Comparison of ENCODE assay signal across 8 cellular contexts in genomic region chr11:17077520-17078401, GRCh38. TPM values are rescaled to one million over a fixed set of nuclear protein-coding genes. Genes with fewer than 3 reads are reported as not detected.
DNase-seq lines count a peak whose midpoint lies in the region; ATAC-seq and TF ChIP-seq lines count a peak whose summit lies in the region.

Gene RPS13, minus strand, starts transcription at chr11:17077667. Its CDS starts 26 bp downstream, at chr11:17077641.

- H3K27ac Mint-ChIP-seq in activated T-cell treated with anti-CD3 and anti-CD28 coated beads, Interleukin-2, amount 50 U/mL, for 24 hours, result peak within 1 kb of the TSS; percentile 98

- H3K4me3 Mint-ChIP-seq in activated T-cell treated with anti-CD3 and anti-CD28 coated beads, Interleukin-2, amount 50 U/mL, for 24 hours, result peak within 1 kb of the TSS; percentile 90

- H3K4me1 Mint-ChIP-seq in activated T-cell treated with anti-CD3 and anti-CD28 coated beads, Interleukin-2, amount 50 U/mL, for 24 hours (ENCODE audit: low read depth), result peaks cover 38% of the 10 kb centered on the region

- H3K27me3 Mint-ChIP-seq in activated T-cell treated with anti-CD3 and anti-CD28 coated beads, Interleukin-2, amount 50 U/mL, for 24 hours, result no peaks in the 10 kb centered on the region

- H3K4me1 ChIP-seq in esophagus (ENCODE audit: control insufficient read depth in 2 of 2, insufficient read depth in 2 of 2, low read length in 1 of 2), result peaks cover 2 to 5% of the 10 kb centered on the region in 2 donors
- peaks cover 14% of the 10 kb centered on the region for H3K4me1 ChIP-seq in mucosa of stomach (ENCODE audit: control insufficient read depth, insufficient read depth, low read length)

- in situ Hi-C loops in KBM-7 (cut with MboI; ENCODE audit: low pct_unique_long_range_greater_than_20kb, low sequenced_read_pairs), result no loop called here

- H3K27me3 ChIP-seq in esophagus (ENCODE audit: control insufficient read depth in 1 of 2, insufficient read depth in 2 of 2, low read length in 2 of 2), result no peaks in the 10 kb centered on the region
- no peaks in the 10 kb centered on the region for H3K27me3 ChIP-seq in mucosa of stomach (ENCODE audit: control insufficient read depth, insufficient read depth, low read length)

- H3K4me3 ChIP-seq in esophagus (ENCODE audit: low read depth in 1 of 2, low read length in 2 of 2) (peak within 1 kb of the TSS; percentile 76 to 93), mucosa of stomach (ENCODE audit: low read length) (peak within 1 kb of the TSS; percentile 44)

- H3K27ac ChIP-seq in esophagus (ENCODE audit: low read depth in 2 of 2, low read length in 1 of 2), result peak within 1 kb of the TSS; percentile 84 to 89

- peak within 1 kb of the TSS; percentile 92 for H3K9ac ChIP-seq in mucosa of stomach (ENCODE audit: low read length)

- 0 to 1% methylated on average over 55 of the region's 55 CpGs for WGBS in esophagus, 2 donors

- H3K36me3 ChIP-seq in esophagus (ENCODE audit: control insufficient read depth in 2 of 2, insufficient read depth in 2 of 2, low read length in 1 of 2), result peaks cover 0 to 4% of the 10 kb centered on the region in 2 donors
- H3K36me3 ChIP-seq in mucosa of stomach (ENCODE audit: control insufficient read depth, insufficient read depth, low read length), result no peaks in the 10 kb centered on the region

- H3K9me3 Mint-ChIP-seq in activated T-cell treated with anti-CD3 and anti-CD28 coated beads, Interleukin-2, amount 50 U/mL, for 24 hours, result no peaks in the 10 kb centered on the region

- H3K9me3 ChIP-seq in esophagus (ENCODE audit: control insufficient read depth in 2 of 2, insufficient read depth in 1 of 2, low read depth in 1 of 2, low read length in 1 of 2), result no peaks in the 10 kb centered on the region
- no peaks in the 10 kb centered on the region for H3K9me3 ChIP-seq in mucosa of stomach (ENCODE audit: control insufficient read depth, low read length)

- peaks cover 66% of the 10 kb centered on the region for H3K36me3 Mint-ChIP-seq in activated T-cell treated with anti-CD3 and anti-CD28 coated beads, Interleukin-2, amount 50 U/mL, for 24 hours (ENCODE audit: low read depth)

- ATAC-seq in GM21717 (IDR thresholded peaks at IDR 0.05; ENCODE audit: unreplicated experiment), result peak; percentile 97

- DNase-seq in DMS153 treated with DMSO at 0.1 percent for 48 hours (lab: John Stamatoyannopoulos, UW; ENCODE audit: unreplicated experiment) (peak; percentile 97), KBM-7 (peak; percentile 98)
- peak; percentile 93 for DNase-seq in activated T-cell treated with anti-CD3 and anti-CD28 coated beads, Interleukin-2, amount 50 U/mL, for 24 hours
- DNase-seq in stimulated activated CD8-positive, alpha-beta memory T cell treated with anti-CD3 and anti-CD28 coated beads, Interleukin-7, amount 100 ng/mL, for 1 hour (ENCODE audit: low read depth in 2 of 2), result peak; percentile 86 to 90

TF ChIP-seq in PFSK-1, 5 proteins besides CTCF, POLR2A, EP300 and RAD21:
- TF ChIP-seq REST (IDR thresholded peaks at IDR 0.05; ENCODE audit: insufficient read depth in 1 of 2, low read depth in 2 of 2, low read length in 2 of 2), result peak; percentile 19 to 32; a peak in 2 of 4 replicates
- TF ChIP-seq TAF1 (IDR thresholded peaks at IDR 0.05; ENCODE audit: borderline replicate concordance, insufficient read depth, low read length), result peak; percentile 91
- no peak; the same call in 1 of the 2 replicates for TF ChIP-seq SIN3A (IDR thresholded peaks at IDR 0.05; ENCODE audit: borderline replicate concordance, insufficient read depth, low read length)
- TF ChIP-seq POLR2AphosphoS5 (IDR thresholded peaks at IDR 0.05; ENCODE audit: low read depth, low read length), result peak; percentile 98
- TF ChIP-seq FOXP2 (optimal IDR thresholded peaks at IDR 0.05; ENCODE audit: borderline replicate concordance, extremely low read depth, extremely low read length, insufficient read depth), result peak; percentile 83

RNA-seq across cellular contexts. Expression of gene RPS13, which starts in this region (rescaled TPM):
- polyA plus RNA-seq in PFSK-1 (2012; ENCODE audit: insufficient read length, low read depth), result 2,073 TPM
- polyA plus RNA-seq in esophagus, result 1,000 to 10,000 TPM; 1,256 to 1,933 TPM

Comparison
In these comparisons a context has a peak if more than half of its experiments do, and no peak if none do; other contexts are left out.
1. Peak in every context shown above with its lines: DNase-seq, ATAC-seq, H3K4me3 ChIP-seq and H3K27ac ChIP-seq.